Comparison of ENCODE assay signal across 1 cellular context in genomic region chr12:13071305-13072280, GRCh38.
TF ChIP-seq lines count a peak whose summit lies in the region.

No MANE protein-coding gene starts in this region.

TF ChIP-seq in GM23338, 12 proteins besides CTCF, POLR2A, EP300 and RAD21 (continued from another document):
- no peak for TF ChIP-seq REST (IDR thresholded peaks at IDR 0.05; ENCODE audit: unreplicated experiment)
- no peak for TF ChIP-seq ZNF462 (CRISPR knock-in tag; IDR thresholded peaks at IDR 0.05)
